Comparison of ENCODE assay signal across 1 cellular context in genomic region chrX:17081969-17082368, GRCh38.
TF ChIP-seq lines count a peak whose summit lies in the region.

No MANE protein-coding gene starts in this region.

TF ChIP-seq in endothelial cell of umbilical vein, 7 proteins besides CTCF, POLR2A, EP300 and RAD21:
- TF ChIP-seq POLR2AphosphoS5 (IDR thresholded peaks at IDR 0.05; ENCODE audit: insufficient read depth, low read depth, low read length) (no peak), MYC (IDR thresholded peaks at IDR 0.05; ENCODE audit: low read depth, low read length) (no peak), EZH2 (IDR thresholded peaks at IDR 0.05; ENCODE audit: borderline replicate concordance, low read depth, low read length, severe bottlenecking) (no peak), MAX (IDR thresholded peaks at IDR 0.05; ENCODE audit: insufficient read depth, insufficient read length) (no peak), FOS (IDR thresholded peaks at IDR 0.05; ENCODE audit: borderline replicate concordance, insufficient read depth, low read length) (no peak), GATA2 (IDR thresholded peaks at IDR 0.05; ENCODE audit: insufficient read depth, insufficient read length, low read depth, low read length) (no peak), JUN (IDR thresholded peaks at IDR 0.05; ENCODE audit: borderline replicate concordance, insufficient read depth, insufficient read length, low read depth) (no peak)
